In the genomic region with DNA sequence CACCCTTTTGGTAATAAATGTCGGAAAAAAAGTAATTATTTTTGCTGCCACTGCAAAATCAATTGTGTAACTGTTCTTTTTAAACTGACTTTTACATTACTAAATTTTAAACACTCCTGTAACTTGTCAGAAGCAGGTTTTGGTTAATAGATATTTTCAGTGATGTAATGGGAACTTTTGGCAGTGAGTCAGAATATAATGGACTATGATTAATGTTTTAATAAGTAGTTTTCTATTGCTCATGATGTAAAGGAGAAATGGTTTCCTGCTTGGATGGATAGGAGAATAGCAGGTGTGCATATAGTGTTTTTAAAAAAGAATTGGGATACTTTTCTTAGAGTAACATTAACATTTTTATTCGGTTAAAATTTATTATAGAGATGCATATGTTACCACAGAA, we compare ENCODE assay signal across 15 cellular contexts. TPM values are rescaled to one million over a fixed set of nuclear protein-coding genes. Genes with fewer than 3 reads are reported as not detected.
A peak's percentile ranks its signal among the peaks of the same experiment; 100 is the strongest.
DNase-seq lines count a peak whose midpoint lies in the region; ATAC-seq and TF ChIP-seq lines count a peak whose summit lies in the region.
"Had no signal": no experiment of that assay in that cellular context is flagged by ENCODE, and none has a peak within 500 bp of the region (broad histone marks: within the 10 kb centered on the region; RNA-seq: fewer than 3 reads in every experiment).

No MANE protein-coding gene starts in this region.

- POLR2A ChIA-PET in activated CD8-positive, alpha-beta T cell treated with anti-CD3 and anti-CD28 coated beads, Interleukin-2, amount 10 ng/mL, durations not matched to agents 7 days and 5 days (lab: Charles Lee): no interaction called here

- in situ Hi-C loops in astrocyte of the spinal cord (cut with HindIII; ENCODE audit: low sequenced_read_pairs): no loop called here

- H3K27ac Mint-ChIP-seq in activated CD8-positive, alpha-beta T cell treated with anti-CD3 and anti-CD28 coated beads, Interleukin-2, amount 10 ng/mL, durations not matched to agents 7 days and 5 days: no peak overlapping the region
- H3K27ac Mint-ChIP-seq: activated CD4-positive, alpha-beta T cell treated with anti-CD3 and anti-CD28 coated beads, Interleukin-2, amount 10 ng/mL, durations not matched to agents 24 days and 14 days; activated naive CD8-positive, alpha-beta T cell; activated T-cell treated with anti-CD3 and anti-CD28 coated beads, Interleukin-2, amount 50 U/mL, for 24 hours had no signal

- no peaks in the 10 kb centered on the region for H3K9me3 ChIP-seq in tibial nerve
- H3K9me3 ChIP-seq: pancreas, SJSA1, thyroid gland had no signal

- TF ChIP-seq CTCF in astrocyte of the spinal cord (IDR thresholded peaks at IDR 0.05; ENCODE audit: low read depth, low read length): no peak
- no peak for TF ChIP-seq CTCF in tibial nerve (IDR thresholded peaks at IDR 0.05)

- H3K27me3 ChIP-seq in tibial nerve: no peaks in the 10 kb centered on the region
- H3K27me3 ChIP-seq: cardiac muscle cell, pancreas, SJSA1, thyroid gland had no signal

- CTCF ChIA-PET in activated CD8-positive, alpha-beta T cell treated with anti-CD3 and anti-CD28 coated beads, Interleukin-2, amount 10 ng/mL, durations not matched to agents 7 days and 5 days (lab: Charles Lee): no interaction called here

- DNase-seq in ELR (ENCODE audit: low read depth) (peak; percentile 66), NCI-H1105 (lab: John Stamatoyannopoulos, UW) (peak; percentile 77), astrocyte of the spinal cord (ENCODE audit: low read depth, low spot score) (peak; percentile 41), kidney glomerular epithelial cell (lab: John Stamatoyannopoulos, UW) (peak; percentile 42), tibial nerve (ENCODE audit: low spot score in 2 of 2) (no peak)
- no peak for DNase-seq in activated CD8-positive, alpha-beta T cell treated with anti-CD3 and anti-CD28 coated beads, Interleukin-2, amount 10 ng/mL, durations not matched to agents 7 days and 5 days
- DNase-seq: activated CD4-positive, alpha-beta T cell treated with anti-CD3 and anti-CD28 coated beads, Interleukin-2, amount 10 ng/mL, durations not matched to agents 24 days and 14 days; activated T-cell treated with anti-CD3 and anti-CD28 coated beads, Interleukin-2, amount 50 U/mL, for 24 hours; left ventricle myocardium superior; pancreas; thyroid gland had no signal

- H3K4me1 Mint-ChIP-seq in activated CD8-positive, alpha-beta T cell treated with anti-CD3 and anti-CD28 coated beads, Interleukin-2, amount 10 ng/mL, durations not matched to agents 7 days and 5 days (ENCODE audit: low read depth): no peaks in the 10 kb centered on the region

- H3K36me3 ChIP-seq in tibial nerve: no peaks in the 10 kb centered on the region
- H3K36me3 ChIP-seq: cardiac muscle cell, pancreas, SJSA1, thyroid gland had no signal

- no peak for ATAC-seq in activated CD8-positive, alpha-beta T cell treated with anti-CD3 and anti-CD28 coated beads, Interleukin-2, amount 10 ng/mL, durations not matched to agents 7 days and 5 days
- no peak for ATAC-seq in GM18511 (IDR thresholded peaks at IDR 0.05; ENCODE audit: unreplicated experiment)
- ATAC-seq: left ventricle myocardium superior, pancreas had no signal

- H3K4me3 ChIP-seq in astrocyte of the spinal cord (ENCODE audit: low read depth, low read length) (no peak overlapping the region), tibial nerve (no peak overlapping the region)
- H3K4me3 ChIP-seq: cardiac muscle cell, pancreas, SJSA1, thyroid gland had no signal

- no peak for TF ChIP-seq POLR2A in tibial nerve (IDR thresholded peaks at IDR 0.05)

- no peaks in the 10 kb centered on the region for H3K9me3 Mint-ChIP-seq in activated CD8-positive, alpha-beta T cell treated with anti-CD3 and anti-CD28 coated beads, Interleukin-2, amount 10 ng/mL, durations not matched to agents 7 days and 5 days (ENCODE audit: insufficient read depth)
- H3K9me3 Mint-ChIP-seq: activated CD4-positive, alpha-beta T cell treated with anti-CD3 and anti-CD28 coated beads, Interleukin-2, amount 10 ng/mL, durations not matched to agents 24 days and 14 days; activated T-cell treated with anti-CD3 and anti-CD28 coated beads, Interleukin-2, amount 50 U/mL, for 24 hours had no signal

- H3K4me1 ChIP-seq in tibial nerve: no peaks in the 10 kb centered on the region
- H3K4me1 ChIP-seq: pancreas, SJSA1, thyroid gland had no signal

- H3K36me3 Mint-ChIP-seq in activated CD8-positive, alpha-beta T cell treated with anti-CD3 and anti-CD28 coated beads, Interleukin-2, amount 10 ng/mL, durations not matched to agents 7 days and 5 days (ENCODE audit: low read depth): peaks cover 2% of the 10 kb centered on the region

- H3K27me3 Mint-ChIP-seq in activated CD8-positive, alpha-beta T cell treated with anti-CD3 and anti-CD28 coated beads, Interleukin-2, amount 10 ng/mL, durations not matched to agents 7 days and 5 days (ENCODE audit: low read depth): no peaks in the 10 kb centered on the region
- H3K27me3 Mint-ChIP-seq: activated CD4-positive, alpha-beta T cell treated with anti-CD3 and anti-CD28 coated beads, Interleukin-2, amount 10 ng/mL, durations not matched to agents 24 days and 14 days; activated naive CD8-positive, alpha-beta T cell; activated T-cell treated with anti-CD3 and anti-CD28 coated beads, Interleukin-2, amount 50 U/mL, for 24 hours had no signal

- TF ChIP-seq EP300 in tibial nerve (IDR thresholded peaks at IDR 0.05): no peak

- H3K27ac ChIP-seq in tibial nerve: no peak overlapping the region
- H3K27ac ChIP-seq: cardiac muscle cell, pancreas, SJSA1, thyroid gland had no signal

- 91 to 96% methylated on average over 2 of the region's 2 CpGs for WGBS in tibial nerve, 2 donors

- H3K4me3 Mint-ChIP-seq in activated CD8-positive, alpha-beta T cell treated with anti-CD3 and anti-CD28 coated beads, Interleukin-2, amount 10 ng/mL, durations not matched to agents 7 days and 5 days: no peak overlapping the region
- H3K4me3 Mint-ChIP-seq: activated CD4-positive, alpha-beta T cell treated with anti-CD3 and anti-CD28 coated beads, Interleukin-2, amount 10 ng/mL, durations not matched to agents 24 days and 14 days; activated naive CD8-positive, alpha-beta T cell; activated T-cell treated with anti-CD3 and anti-CD28 coated beads, Interleukin-2, amount 50 U/mL, for 24 hours had no signal

RNA-seq across cellular contexts. Expression of a gene that starts 58.8 kb away (rescaled TPM):
- total RNA-seq in activated CD8-positive, alpha-beta T cell treated with anti-CD3 and anti-CD28 coated beads, Interleukin-2, amount 10 ng/mL, durations not matched to agents 7 days and 5 days: 1 to 10 TPM; 6.8 to 8.0 TPM
- total RNA-seq in tibial nerve: 10 to 100 TPM in 2 of 4 donors, 1 to 10 TPM in 2; 5.7 to 14.3 (median 9.8) TPM

RNA-seq across cellular contexts. Expression of a gene that starts 59.0 kb away (rescaled TPM):
- total RNA-seq in activated CD8-positive, alpha-beta T cell treated with anti-CD3 and anti-CD28 coated beads, Interleukin-2, amount 10 ng/mL, durations not matched to agents 7 days and 5 days: 1 to 10 TPM; 5.9 to 8.2 TPM
- total RNA-seq in tibial nerve: 10 to 100 TPM; 10.4 to 34.2 (median 21.7) TPM

Comparison
In these comparisons a context has a peak if more than half of its experiments do, and no peak if none do; other contexts are left out.
1. DNase-seq: peak in ELR (single experiment), NCI-H1105 (single experiment), astrocyte of the spinal cord (single experiment) and kidney glomerular epithelial cell (single experiment); none in activated CD8-positive, alpha-beta T cell treated with anti-CD3 and anti-CD28 coated beads, Interleukin-2, amount 10 ng/mL, durations not matched to agents 7 days and 5 days (single experiment) and tibial nerve (0 of 2).